ENCODE assay signal across 8 cellular contexts in genomic region chr6:33316603-33317417, GRCh38. TPM values are rescaled to one million over a fixed set of nuclear protein-coding genes. Genes with fewer than 3 reads are reported as not detected.
DNase-seq lines count a peak whose midpoint lies in the region; ATAC-seq and TF ChIP-seq lines count a peak whose summit lies in the region.

No MANE protein-coding gene starts in this region.

- H3K27me3 Mint-ChIP-seq in CD4-positive, alpha-beta T cell = no peaks in the 10 kb centered on the region
- peaks cover 11% of the 10 kb centered on the region for H3K27me3 Mint-ChIP-seq in neural progenitor cell (ENCODE audit: insufficient read depth, low read depth)

- TF ChIP-seq CTCF in CD4-positive, alpha-beta T cell (IDR thresholded peaks at IDR 0.05) = no peak
- no peak for TF ChIP-seq CTCF in neural progenitor cell (IDR thresholded peaks at IDR 0.05)

- peak overlapping the region; percentile 65 for H3K4me2 ChIP-seq in neural progenitor cell

- H4K20me1 ChIP-seq in neural progenitor cell (ENCODE audit: low read depth) = peaks cover 27% of the 10 kb centered on the region

- H3K27ac Mint-ChIP-seq in CD4-positive, alpha-beta T cell = peak overlapping the region; percentile 94
- no peak overlapping the region for H3K27ac Mint-ChIP-seq in neural progenitor cell

- H3K36me3 ChIP-seq in effector memory CD4-positive, alpha-beta T cell (ENCODE audit: control insufficient read depth, insufficient read depth, low read length) = peaks cover 27% of the 10 kb centered on the region
- H3K36me3 ChIP-seq in neural progenitor cell (no peaks in the 10 kb centered on the region), aorta (ENCODE audit: control insufficient read depth in 1 of 2, insufficient read depth in 2 of 2, low read length in 1 of 2) (peaks cover 0 to 2% of the 10 kb centered on the region in 2 donors)

- H3F3A ChIP-seq in neural progenitor cell (ENCODE audit: low read depth) = peaks cover 70% of the 10 kb centered on the region

- intact Hi-C loops in CD4-positive, alpha-beta T cell (cut with DNase I, micrococcal nuclease) = loop anchor here in 1 of 2 experiments (1.0 kb wide), 3 partner anchors 18 to 110 kb away; partner anchors contain the start of gene KIFC1
- intact Hi-C loops in aorta (cut with DNase I) = loop anchor here in 1 of 2 donors (2.0 kb wide), 1 partner anchor 344 kb away; no protein-coding TSS in a partner anchor

- peaks cover 51% of the 10 kb centered on the region for H3K4me1 ChIP-seq in effector memory CD4-positive, alpha-beta T cell (ENCODE audit: control insufficient read depth, insufficient read depth, low read length, poor library complexity, severe bottlenecking)
- H3K4me1 ChIP-seq in neural progenitor cell (peaks cover 34% of the 10 kb centered on the region), aorta (ENCODE audit: control insufficient read depth in 1 of 2, insufficient read depth in 2 of 2, low read length in 2 of 2) (peaks cover 0 to 3% of the 10 kb centered on the region in 2 donors)

- peak overlapping the region; percentile 31 for H3K4me3 ChIP-seq in effector memory CD4-positive, alpha-beta T cell (ENCODE audit: insufficient read depth, low read depth, low read length, poor library complexity, severe bottlenecking)
- peak overlapping the region; percentile 77 for H3K4me3 ChIP-seq in neural progenitor cell
- no peak overlapping the region for H3K4me3 ChIP-seq in aorta (ENCODE audit: low read length in 2 of 2)

- H3K27me3 ChIP-seq in CD4-positive, alpha-beta T cell (ENCODE audit: control insufficient read depth, insufficient read depth, low read length) = no peaks in the 10 kb centered on the region
- H3K27me3 ChIP-seq in effector memory CD4-positive, alpha-beta T cell (replicated peaks; ENCODE audit: control insufficient read depth, insufficient read depth, low read length, poor library complexity, severe bottlenecking) = no peaks in the 10 kb centered on the region
- peaks cover 23% of the 10 kb centered on the region for H3K27me3 ChIP-seq in neural progenitor cell
- H3K27me3 ChIP-seq in aorta (ENCODE audit: control insufficient read depth in 1 of 2, insufficient read depth in 2 of 2, low read length in 1 of 2) = no peaks in the 10 kb centered on the region

- CTCF ChIA-PET in CD4-positive, alpha-beta T cell (lab: Charles Lee) = interaction anchor here (0.9 to 1.6 kb wide), 3 partner anchors 10 to 39 kb away, joined by 3 to 7 read pairs (median 3); no protein-coding TSS in a partner anchor

- no peak for ATAC-seq in CD4-positive, alpha-beta T cell (ENCODE audit: poor library complexity)
- ATAC-seq in HG03175 (IDR thresholded peaks at IDR 0.05; ENCODE audit: unreplicated experiment) = no peak
- no peak for ATAC-seq in aorta (ENCODE audit: low FRiP score)
- no peak for ATAC-seq in HG03460 (IDR thresholded peaks at IDR 0.05; ENCODE audit: unreplicated experiment)

- H2AFZ ChIP-seq in neural progenitor cell (replicated peaks) = no peak overlapping the region

- DNase-seq in CD4-positive, alpha-beta T cell = no peak
- DNase-seq in OCI-M1 (lab: John Stamatoyannopoulos, UW) (peak; percentile 49), neural progenitor cell (ENCODE audit: low spot score) (peak; percentile 26), NCI-H446 (lab: John Stamatoyannopoulos, UW) (no peak), aorta (no peak)
- DNase-seq in effector memory CD4-positive, alpha-beta T cell = no peak

- H3K9ac ChIP-seq in neural progenitor cell = no peak overlapping the region

- H3K9me3 Mint-ChIP-seq in CD4-positive, alpha-beta T cell = no peaks in the 10 kb centered on the region
- H3K9me3 Mint-ChIP-seq in neural progenitor cell = no peaks in the 10 kb centered on the region

- H3K9me3 ChIP-seq in CD4-positive, alpha-beta T cell (ENCODE audit: control insufficient read depth, low read length) = no peaks in the 10 kb centered on the region
- no peaks in the 10 kb centered on the region for H3K9me3 ChIP-seq in effector memory CD4-positive, alpha-beta T cell (ENCODE audit: control insufficient read depth, low read length)
- H3K9me3 ChIP-seq in neural progenitor cell (ENCODE audit: low read depth) (no peaks in the 10 kb centered on the region), aorta (ENCODE audit: control insufficient read depth, low read length) (no peaks in the 10 kb centered on the region)

- peak overlapping the region; percentile 85 for H3K4me3 Mint-ChIP-seq in CD4-positive, alpha-beta T cell
- peak overlapping the region; percentile 86 for H3K4me3 Mint-ChIP-seq in neural progenitor cell

- peak overlapping the region; percentile 46 for H3K27ac ChIP-seq in CD4-positive, alpha-beta T cell (ENCODE audit: low read depth, low read length)
- peak overlapping the region; percentile 78 for H3K27ac ChIP-seq in effector memory CD4-positive, alpha-beta T cell (ENCODE audit: insufficient read depth, low read length, poor library complexity, severe bottlenecking)
- no peak overlapping the region for H3K27ac ChIP-seq in neural progenitor cell
- H3K27ac ChIP-seq in aorta (ENCODE audit: low read depth in 1 of 2, low read length in 2 of 2) = no peak overlapping the region

- peaks cover 95% of the 10 kb centered on the region for H3K4me1 Mint-ChIP-seq in CD4-positive, alpha-beta T cell (ENCODE audit: low read depth)
- peaks cover 67% of the 10 kb centered on the region for H3K4me1 Mint-ChIP-seq in neural progenitor cell

- peaks cover 83% of the 10 kb centered on the region for H3K36me3 Mint-ChIP-seq in CD4-positive, alpha-beta T cell (ENCODE audit: low read depth)
- peaks cover 24% of the 10 kb centered on the region for H3K36me3 Mint-ChIP-seq in neural progenitor cell

- POLR2A ChIA-PET in CD4-positive, alpha-beta T cell (lab: Charles Lee) = interaction anchor here (0.7 to 3.5 kb wide), 16 partner anchors 16 to 345 kb away, joined by 3 to 155 read pairs (median 12); partner anchors contain the start of genes CUTA, PFDN6, PHF1 and RGL2

- WGBS in aorta, 2 donors = 72 to 77% methylated on average over 19 of the region's 19 CpGs

- H3K79me2 ChIP-seq in neural progenitor cell (ENCODE audit: low read depth) = peaks cover 32% of the 10 kb centered on the region

RNA-seq across cellular contexts. Expression of gene ZBTB22, which starts 0.7 kb away (rescaled TPM):
- total RNA-seq in CD4-positive, alpha-beta T cell = 10 to 100 TPM; 11.6 to 13.6 TPM
- total RNA-seq in neural progenitor cell (ENCODE audit: low replicate concordance) = 5.7 and 26.7 TPM in 2 replicates
- 10 to 100 TPM; 21.3 TPM for total RNA-seq in aorta
- 10 to 100 TPM in 1 of 2 donors, 1 to 10 TPM in 1; 6.4 to 15.1 TPM for polyA plus RNA-seq in aorta

RNA-seq across cellular contexts. Expression of gene TAPBP, which starts 2.9 kb away (rescaled TPM):
- 100 to 1,000 TPM; 203 to 206 TPM for total RNA-seq in CD4-positive, alpha-beta T cell
- total RNA-seq in neural progenitor cell (ENCODE audit: low replicate concordance) (1.7 and 6.3 TPM in 2 replicates), aorta (100 to 1,000 TPM in 1 of 2 donors, 10 to 100 TPM in 1; 73.9 to 113 TPM)
- 10 to 100 TPM; 12.5 to 34.7 TPM for polyA plus RNA-seq in aorta

RNA-seq across cellular contexts. Expression of gene DAXX, which starts 5.9 kb away (rescaled TPM):
- total RNA-seq in CD4-positive, alpha-beta T cell = 10 to 100 TPM; 24.2 to 24.7 TPM
- total RNA-seq in neural progenitor cell (ENCODE audit: low replicate concordance) = 35.7 and 49.6 TPM in 2 replicates
- total RNA-seq in aorta = 10 to 100 TPM; 36.6 to 40.7 TPM
- 10 to 100 TPM; 21.5 to 31.5 TPM for polyA plus RNA-seq in aorta

RNA-seq across cellular contexts. Expression of gene RGL2, which starts 18.1 kb away (rescaled TPM):
- 10 to 100 TPM; 39.2 to 39.4 TPM for total RNA-seq in CD4-positive, alpha-beta T cell
- total RNA-seq in neural progenitor cell (ENCODE audit: low replicate concordance) (28.3 and 63.4 TPM in 2 replicates), aorta (100 to 1,000 TPM in 1 of 2 donors, 10 to 100 TPM in 1; 71.5 to 107 TPM)
- polyA plus RNA-seq in aorta = 100 to 1,000 TPM in 1 of 2 donors, 10 to 100 TPM in 1; 20.3 to 178 TPM

RNA-seq across cellular contexts. Expression of gene PFDN6, which starts 27.4 kb away (rescaled TPM):
- total RNA-seq in CD4-positive, alpha-beta T cell = 10 to 100 TPM in 1 of 2 experiments, 1 to 10 TPM in 1; 9.7 to 11.7 TPM
- total RNA-seq in neural progenitor cell (ENCODE audit: low replicate concordance) (35.6 and 54.5 TPM in 2 replicates), aorta (10 to 100 TPM; 19.8 to 23.7 TPM)
- 100 to 1,000 TPM in 1 of 2 donors, 10 to 100 TPM in 1; 71.4 to 114 TPM for polyA plus RNA-seq in aorta

Comparison
In these comparisons a context has a peak if more than half of its experiments do, and no peak if none do; other contexts are left out.
1. DNase-seq: peak in OCI-M1 (single experiment) and neural progenitor cell (single experiment); none in CD4-positive, alpha-beta T cell (0 of 10), effector memory CD4-positive, alpha-beta T cell (0 of 3), NCI-H446 (0 of 2) and aorta (0 of 2).
2. H3K27ac ChIP-seq: peak in CD4-positive, alpha-beta T cell (single experiment) and effector memory CD4-positive, alpha-beta T cell (single experiment); none in neural progenitor cell (single experiment) and aorta (0 of 2).
3. H3K4me3 ChIP-seq: peak in effector memory CD4-positive, alpha-beta T cell (single experiment) and neural progenitor cell (single experiment); none in aorta (0 of 2).
4. RNA of gene TAPBP, which starts 2.9 kb away (total RNA-seq): 203 to 206 TPM in CD4-positive, alpha-beta T cell and 73.9 to 113 TPM in aorta; 1.7 to 6.3 TPM in neural progenitor cell; every median in the first group is over 10 times any median in the second.